8 cellular contexts compared by ENCODE assay signal in genomic region chr20:49219091-49219923, GRCh38. TPM values are rescaled to one million over a fixed set of nuclear protein-coding genes. Genes with fewer than 3 reads are reported as not detected.
A peak's percentile ranks its signal among the peaks of the same experiment; 100 is the strongest.
DNase-seq lines count a peak whose midpoint lies in the region; ATAC-seq, FAIRE-seq and TF ChIP-seq lines count a peak whose summit lies in the region.

A gene with protein sequence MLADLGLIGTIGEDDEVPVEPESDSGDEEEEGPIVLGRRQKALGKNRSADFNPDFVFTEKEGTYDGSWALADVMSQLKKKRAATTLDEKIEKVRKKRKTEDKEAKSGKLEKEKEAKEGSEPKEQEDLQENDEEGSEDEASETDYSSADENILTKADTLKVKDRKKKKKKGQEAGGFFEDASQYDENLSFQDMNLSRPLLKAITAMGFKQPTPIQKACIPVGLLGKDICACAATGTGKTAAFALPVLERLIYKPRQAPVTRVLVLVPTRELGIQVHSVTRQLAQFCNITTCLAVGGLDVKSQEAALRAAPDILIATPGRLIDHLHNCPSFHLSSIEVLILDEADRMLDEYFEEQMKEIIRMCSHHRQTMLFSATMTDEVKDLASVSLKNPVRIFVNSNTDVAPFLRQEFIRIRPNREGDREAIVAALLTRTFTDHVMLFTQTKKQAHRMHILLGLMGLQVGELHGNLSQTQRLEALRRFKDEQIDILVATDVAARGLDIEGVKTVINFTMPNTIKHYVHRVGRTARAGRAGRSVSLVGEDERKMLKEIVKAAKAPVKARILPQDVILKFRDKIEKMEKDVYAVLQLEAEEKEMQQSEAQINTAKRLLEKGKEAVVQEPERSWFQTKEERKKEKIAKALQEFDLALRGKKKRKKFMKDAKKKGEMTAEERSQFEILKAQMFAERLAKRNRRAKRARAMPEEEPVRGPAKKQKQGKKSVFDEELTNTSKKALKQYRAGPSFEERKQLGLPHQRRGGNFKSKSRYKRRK (plus strand): TSS chr20:49219416. CDS start chr20:49219449, 33 bp downstream.

- H3K9me3 ChIP-seq in adrenal gland (replicated peaks in 1 of 3) (no peaks in the 10 kb centered on the region), heart left ventricle (no peaks in the 10 kb centered on the region)

- ATAC-seq in HG02840 (IDR thresholded peaks at IDR 0.05; ENCODE audit: low FRiP score, unreplicated experiment) (peak; percentile 92), heart left ventricle (peak; percentile 94 to 99 (median 98))

- H3K27me3 Mint-ChIP-seq in type B pancreatic cell = no peaks in the 10 kb centered on the region

- H3K4me1 Mint-ChIP-seq in type B pancreatic cell (ENCODE audit: unreplicated experiment) = peaks cover 20% of the 10 kb centered on the region

- H3K9me3 Mint-ChIP-seq in type B pancreatic cell = no peaks in the 10 kb centered on the region

- no peak for TF ChIP-seq CTCF in adrenal gland (IDR thresholded peaks at IDR 0.05)
- no peak for TF ChIP-seq CTCF in heart left ventricle (IDR thresholded peaks at IDR 0.05)
- peak; percentile 15 for TF ChIP-seq CTCF in type B pancreatic cell (conservative IDR thresholded peaks at IDR 0.05)

- intact Hi-C loops in adrenal gland (cut with DNase I) = loop anchor here in 1 of 2 donors (5.0 kb wide), 1 partner anchor 87 kb away; no protein-coding TSS in a partner anchor
- intact Hi-C loops in heart left ventricle (cut with DNase I) = loop anchor here in 2 of 10 donors (1.0 to 2.0 kb wide), 2 partner anchors 31 kb away; partner anchors contain the start of gene STAU1 (in 2 of the 2)

- H3K27ac Mint-ChIP-seq in type B pancreatic cell = peak within 1 kb of the TSS; percentile 96

- 0% methylated on average over 36 to 46 of the region's 46 CpGs for WGBS in adrenal gland, 4 donors
- 0% methylated on average over 33 to 46 of the region's 46 CpGs for WGBS in heart left ventricle, 4 donors

- H3K27ac ChIP-seq in adrenal gland (peak within 1 kb of the TSS; percentile 27 to 90 (median 73)), heart left ventricle (peak within 1 kb of the TSS; percentile 74 to 98 (median 90))

- TF ChIP-seq POLR2A in GM12891 (IDR thresholded peaks at IDR 0.05; ENCODE audit: low read depth, low read length) (peak; percentile 93), adrenal gland (IDR thresholded peaks at IDR 0.05) (peak; percentile 68 to 84), heart left ventricle (IDR thresholded peaks at IDR 0.05) (peak in 1 of 2 donors; percentile 74)

- H3K36me3 ChIP-seq in adrenal gland (replicated peaks in 1 of 2) (peaks cover 0 to 29% of the 10 kb centered on the region in 2 donors), heart left ventricle (peaks cover 0 to 32% (median 31%) of the 10 kb centered on the region in 9 donors)

- H3K36me3 Mint-ChIP-seq in type B pancreatic cell = peaks cover 4% of the 10 kb centered on the region

- H3K27me3 ChIP-seq in adrenal gland = no peaks in the 10 kb centered on the region
- H3K27me3 ChIP-seq in heart left ventricle = no peaks in the 10 kb centered on the region

- peak within 1 kb of the TSS; percentile 92 for H3K4me3 Mint-ChIP-seq in type B pancreatic cell

- H3K4me1 ChIP-seq in adrenal gland (replicated peaks in 1 of 2) (peaks cover 8 to 17% of the 10 kb centered on the region in 2 donors), heart left ventricle (peaks cover 0 to 29% (median 14%) of the 10 kb centered on the region in 12 donors)

- peak within 1 kb of the TSS; percentile 34 to 99 (median 64) for H3K4me3 ChIP-seq in adrenal gland
- H3K4me3 ChIP-seq in heart left ventricle = peak within 1 kb of the TSS; percentile 52 to 92 (median 82)

- DNase-seq in GM12891 (ENCODE audit: insufficient read length, low spot score) (peak; percentile 84), NCI-H146 (lab: John Stamatoyannopoulos, UW) (peak; percentile 99), T-helper 1 cell (peak; percentile 92 to 98 (median 96)), adrenal gland (peak; percentile 97 to 99 (median 98)), heart left ventricle (peak; percentile 97 to 98 (median 97)), pons (ENCODE audit: low spot score) (peak; percentile 99), type B pancreatic cell (ENCODE audit: extremely low spot score, unreplicated experiment) (peak; percentile 97)

- peak; percentile 99 for FAIRE-seq in GM12891 (lab: Jason Lieb, UNC)

TF ChIP-seq in GM12891, 5 proteins besides CTCF, POLR2A, EP300 and RAD21:
- TF ChIP-seq POU2F2 (IDR thresholded peaks at IDR 0.05; ENCODE audit: low read depth, low read length) = 0 out of 2 replicates have a peak, but pooled peaks have one; percentile 47
- TF ChIP-seq POLR2AphosphoS5 (IDR thresholded peaks at IDR 0.05; ENCODE audit: low read depth, low read length) = peak; percentile 91
- TF ChIP-seq SPI1 (IDR thresholded peaks at IDR 0.05; ENCODE audit: low read depth, low read length) = peak; percentile 41; the same call in 1 of the 2 replicates
- peak; percentile 83 for TF ChIP-seq TAF1 (IDR thresholded peaks at IDR 0.05; ENCODE audit: low read depth, low read length)
- TF ChIP-seq PAX5 (IDR thresholded peaks at IDR 0.05; ENCODE audit: insufficient read depth, low read length, severe bottlenecking) = no peak
TF ChIP-seq in GM12891: peak in this region for 4.

RNA-seq across cellular contexts. Expression of the gene that starts here (rescaled TPM):
- polyA plus RNA-seq in GM12891 (2012; ENCODE audit: low read depth, missing spikeins) = 35.6 TPM
- total RNA-seq in adrenal gland (10 to 100 TPM; 18.7 to 28.5 (median 22.1) TPM), heart left ventricle (10 to 100 TPM; 12.0 to 18.3 (median 13.4) TPM), type B pancreatic cell (ENCODE audit: low replicate concordance) (34.3 and 40.6 TPM in 2 replicates)
- polyA plus RNA-seq in adrenal gland (10 to 100 TPM; 25.4 to 42.3 (median 31.5) TPM), heart left ventricle (10 to 100 TPM; 13.9 to 34.2 TPM)

Comparison
In these comparisons a context has a peak if more than half of its experiments do, and no peak if none do; other contexts are left out.
1. Peak in every context shown above with its lines: DNase-seq, ATAC-seq, H3K4me3 ChIP-seq and H3K27ac ChIP-seq.